In the genomic region with DNA sequence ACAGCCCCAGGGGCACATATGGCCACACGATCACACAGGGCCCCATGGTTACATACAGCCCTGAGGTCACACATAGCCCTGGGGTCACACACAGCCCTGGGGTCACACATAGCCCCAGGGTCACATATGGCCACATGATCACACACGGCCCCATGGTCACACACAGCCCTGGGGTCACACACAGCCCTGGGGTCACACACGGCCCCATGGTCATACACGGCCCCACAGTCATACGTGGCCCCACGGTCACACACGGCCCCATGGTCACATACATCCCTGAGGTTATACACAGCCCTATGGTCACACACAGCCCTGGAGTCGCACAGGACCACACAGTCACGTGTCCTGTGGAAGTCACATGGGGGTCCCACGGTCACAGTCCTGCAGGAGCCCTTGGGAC, we compare ENCODE assay signal across 16 cellular contexts.
A peak's percentile ranks its signal among the peaks of the same experiment; 100 is the strongest.
DNase-seq lines count a peak whose midpoint lies in the region; ATAC-seq lines count a peak whose summit lies in the region.
"Had no signal": no experiment of that assay in that cellular context is flagged by ENCODE, and none has a peak within 500 bp of the region (broad histone marks: within the 10 kb centered on the region; RNA-seq: fewer than 3 reads in every experiment).

No MANE protein-coding gene starts in this region.

- no peak overlapping the region for H3K4me3 ChIP-seq in right cardiac atrium (ENCODE audit: low read length)
- H3K4me3 ChIP-seq in aorta (ENCODE audit: low read length in 2 of 2): no peak overlapping the region
- H3K4me3 ChIP-seq: BLaER1, GM12878 had no signal

- H3K27ac ChIP-seq in right cardiac atrium (ENCODE audit: low read length) (no peak overlapping the region), aorta (ENCODE audit: low read depth in 1 of 2, low read length in 2 of 2) (no peak overlapping the region)
- H3K27ac ChIP-seq: HL-60 had no signal

- DNase-seq in right cardiac atrium (no peak), left ventricle myocardium superior (no peak), left lobe of liver (ENCODE audit: low spot score) (no peak), sciatic nerve (ENCODE audit: low spot score) (peak; percentile 37), aorta (no peak), COR-L47 (lab: John Stamatoyannopoulos, UW) (no peak), NCI-H2196 treated with DMSO at 0.1 percent for 48 hours (lab: John Stamatoyannopoulos, UW; ENCODE audit: unreplicated experiment) (no peak), GF-D8 (lab: John Stamatoyannopoulos, UW) (no peak)
- DNase-seq: 8988T; Calu3; CD4-positive, alpha-beta memory T cell; DMS79 treated with DMSO at 0.1 percent for 48 hours; H9 had no signal

- H3K27me3 ChIP-seq in right cardiac atrium (ENCODE audit: control insufficient read depth, insufficient read depth) (no peaks in the 10 kb centered on the region), aorta (ENCODE audit: control insufficient read depth in 1 of 2, insufficient read depth in 2 of 2, low read length in 1 of 2) (no peaks in the 10 kb centered on the region)
- H3K27me3 ChIP-seq: BLaER1 had no signal

- H3K36me3 ChIP-seq in aorta (ENCODE audit: control insufficient read depth in 1 of 2, insufficient read depth in 2 of 2, low read length in 1 of 2): no peaks in the 10 kb centered on the region

- 96% methylated on average over 10 of the region's 10 CpGs for WGBS in right cardiac atrium
- 93 to 96% methylated on average over 10 of the region's 10 CpGs for WGBS in aorta, 2 donors

- intact Hi-C loops in right cardiac atrium (cut with DNase I) (loop anchor here in 2 of 4 donors (5.0 kb wide), 1 partner anchor 219 kb away; no protein-coding TSS in a partner anchor), left ventricle myocardium superior (cut with micrococcal nuclease) (no loop called here), sciatic nerve (cut with DNase I) (no loop called here), aorta (cut with DNase I) (loop anchor here (5.0 to 10.0 kb wide), 2 partner anchors 211 to 219 kb away; no protein-coding TSS in a partner anchor)

- ATAC-seq in right cardiac atrium (peak; percentile 21 to 29), left ventricle myocardium superior (no peak), left lobe of liver (peak; percentile 11), sciatic nerve (peak; percentile 9), aorta (ENCODE audit: low FRiP score) (peak; percentile 19)
- ATAC-seq: GM12878 had no signal

- H3K4me1 ChIP-seq in right cardiac atrium (ENCODE audit: control insufficient read depth, insufficient read depth, low read length): no peaks in the 10 kb centered on the region
- H3K4me1 ChIP-seq in aorta (ENCODE audit: control insufficient read depth in 1 of 2, insufficient read depth in 2 of 2, low read length in 2 of 2): no peaks in the 10 kb centered on the region
- H3K4me1 ChIP-seq: BLaER1 had no signal

- H3K9me3 ChIP-seq in right cardiac atrium (ENCODE audit: control insufficient read depth, low read length) (no peaks in the 10 kb centered on the region), aorta (ENCODE audit: control insufficient read depth, low read length) (no peaks in the 10 kb centered on the region)

Comparison
In these comparisons a context has a peak if more than half of its experiments do, and no peak if none do; other contexts are left out.
1. intact Hi-C loops: an anchor here in aorta (5.0 to 10.0 kb wide); none called in left ventricle myocardium superior and sciatic nerve.